12 cellular contexts compared by ENCODE assay signal in genomic region chr7:115933463-115933862, GRCh38.
"Had no signal": no experiment of that assay in that cellular context is flagged by ENCODE, and none has a peak within 500 bp of the region (broad histone marks: within the 10 kb centered on the region; RNA-seq: fewer than 3 reads in every experiment).

No MANE protein-coding gene starts in this region.

- H3K4me3 ChIP-seq: lung, sigmoid colon, thyroid gland had no signal

- DNase-seq: activated CD4-positive, alpha-beta T cell treated with anti-CD3 and anti-CD28 coated beads, Interleukin-2, amount 50 U/mL, for 4 hours; activated gamma-delta T cell; central memory CD4-positive, alpha-beta T cell; erythroblast; foreskin melanocyte; glutamatergic neuron; hippocampal formation; sigmoid colon; stimulated activated naive CD4-positive, alpha-beta T cell treated with Interleukin-2 at 50 U/mL for 16 hours; thyroid gland; WERI-Rb-1 had no signal
